In the genomic region with DNA sequence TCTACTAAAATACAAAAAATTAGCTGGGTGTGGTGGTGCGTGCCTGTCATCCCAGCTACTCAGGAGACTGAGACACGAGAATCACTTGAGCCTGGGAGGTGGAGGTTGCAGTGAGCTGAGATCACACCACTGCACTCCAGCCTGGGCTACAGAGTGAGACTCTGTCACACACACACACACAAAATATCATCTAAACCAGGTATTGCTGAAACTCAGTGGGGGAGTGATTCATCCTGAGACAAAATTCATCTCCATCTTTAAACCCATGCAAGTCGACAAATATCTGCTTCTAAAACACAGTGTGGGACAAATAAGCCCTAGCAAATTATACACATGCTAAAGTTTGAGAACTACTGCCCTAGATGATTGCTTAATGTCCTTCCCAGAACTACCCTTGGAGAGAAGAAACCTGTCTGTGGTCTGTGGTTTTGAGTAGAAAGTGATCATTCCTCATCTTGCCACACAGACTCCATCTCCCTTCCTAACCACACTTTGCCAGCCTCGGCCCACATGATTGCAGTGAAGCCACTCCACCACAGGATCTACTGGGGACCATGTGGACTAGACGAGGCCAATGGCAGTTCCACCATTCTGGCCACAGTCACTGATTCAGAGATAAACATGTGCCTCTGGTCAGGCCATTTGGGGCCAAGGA, we compare ENCODE assay signal across 14 cellular contexts.
DNase-seq lines count a peak whose midpoint lies in the region; ATAC-seq, FAIRE-seq and TF ChIP-seq lines count a peak whose summit lies in the region.
"Had no signal": no experiment of that assay in that cellular context is flagged by ENCODE, and none has a peak within 500 bp of the region (broad histone marks: within the 10 kb centered on the region; RNA-seq: fewer than 3 reads in every experiment).

No MANE protein-coding gene starts in this region.

- no peak overlapping the region for H2AFZ ChIP-seq in astrocyte (ENCODE audit: low read depth, low read length)

- no peaks in the 10 kb centered on the region for H3K36me3 ChIP-seq in astrocyte (ENCODE audit: insufficient read depth, low read length)
- H3K36me3 ChIP-seq: adrenal gland, prostate gland had no signal

- H3K4me3 Mint-ChIP-seq in activated naive CD4-positive, alpha-beta T cell treated with anti-CD3 and anti-CD28 coated beads for 36 hours, result no peak overlapping the region
- no peak overlapping the region for H3K4me3 Mint-ChIP-seq in activated naive CD4-positive, alpha-beta T cell treated with anti-CD3 and anti-CD28 coated beads, Interleukin-2, amount 10 ng/mL, durations not matched to agents 7 days and 5 days
- H3K4me3 Mint-ChIP-seq in astrocyte (ENCODE audit: unreplicated experiment) (no peak overlapping the region), Calu3 (ENCODE audit: low read depth, unreplicated experiment) (no peak overlapping the region), mesothelial cell of epicardium (no peak overlapping the region)
- H3K4me3 Mint-ChIP-seq in stimulated activated effector memory CD8-positive, alpha-beta T cell treated with anti-CD3 and anti-CD28 coated beads, Interleukin-12 subunit alpha, Interleukin-12 subunit beta, amount 100 ng/mL, for 72 hours, result no peak overlapping the region

- intact Hi-C loops in activated naive CD4-positive, alpha-beta T cell treated with anti-CD3 and anti-CD28 coated beads for 36 hours (cut with micrococcal nuclease), result loop anchor here (1.0 kb wide), 1 partner anchor 8 kb away; no protein-coding TSS in a partner anchor
- intact Hi-C loops in Calu3 (cut with micrococcal nuclease; ENCODE audit: unreplicated experiment), result no loop called here

- no peaks in the 10 kb centered on the region for H3K79me2 ChIP-seq in astrocyte (ENCODE audit: insufficient read depth, low read length)

- no peak overlapping the region for H3K4me3 ChIP-seq in astrocyte (ENCODE audit: insufficient read depth, low read depth, low read length)
- H3K4me3 ChIP-seq: adrenal gland, lung, prostate gland had no signal

- no peaks in the 10 kb centered on the region for H4K20me1 ChIP-seq in astrocyte (ENCODE audit: insufficient read depth, low read length)

- peaks cover 14% of the 10 kb centered on the region for H3K9me3 Mint-ChIP-seq in activated naive CD4-positive, alpha-beta T cell treated with anti-CD3 and anti-CD28 coated beads for 36 hours
- peaks cover 5% of the 10 kb centered on the region for H3K9me3 Mint-ChIP-seq in activated naive CD4-positive, alpha-beta T cell treated with anti-CD3 and anti-CD28 coated beads, Interleukin-2, amount 10 ng/mL, durations not matched to agents 7 days and 5 days
- H3K9me3 Mint-ChIP-seq in astrocyte (ENCODE audit: unreplicated experiment) (peaks cover 11% of the 10 kb centered on the region), Calu3 (ENCODE audit: low read depth, unreplicated experiment) (peaks cover 3% of the 10 kb centered on the region), mesothelial cell of epicardium (peaks cover 12% of the 10 kb centered on the region)
- H3K9me3 Mint-ChIP-seq in stimulated activated effector memory CD8-positive, alpha-beta T cell treated with anti-CD3 and anti-CD28 coated beads, Interleukin-12 subunit alpha, Interleukin-12 subunit beta, amount 100 ng/mL, for 72 hours, result peaks cover 2% of the 10 kb centered on the region

- BruUV-seq in Calu3 (replicated peaks; lab: Mats Ljungman, UMichigan), result no TSS peak

- H3K27ac ChIP-seq in astrocyte (ENCODE audit: low read depth, low read length), result no peak overlapping the region
- H3K27ac ChIP-seq: adrenal gland, prostate gland had no signal

- peaks cover 72% of the 10 kb centered on the region for H3K4me1 Mint-ChIP-seq in activated naive CD4-positive, alpha-beta T cell treated with anti-CD3 and anti-CD28 coated beads for 36 hours (ENCODE audit: low read depth)
- H3K4me1 Mint-ChIP-seq in activated naive CD4-positive, alpha-beta T cell treated with anti-CD3 and anti-CD28 coated beads, Interleukin-2, amount 10 ng/mL, durations not matched to agents 7 days and 5 days, result peaks cover 20% of the 10 kb centered on the region
- H3K4me1 Mint-ChIP-seq in astrocyte (ENCODE audit: low read depth, unreplicated experiment) (no peaks in the 10 kb centered on the region), Calu3 (ENCODE audit: low read depth, unreplicated experiment) (no peaks in the 10 kb centered on the region), mesothelial cell of epicardium (peaks cover 2% of the 10 kb centered on the region)
- H3K4me1 Mint-ChIP-seq in stimulated activated effector memory CD8-positive, alpha-beta T cell treated with anti-CD3 and anti-CD28 coated beads, Interleukin-12 subunit alpha, Interleukin-12 subunit beta, amount 100 ng/mL, for 72 hours, result peaks cover 51% of the 10 kb centered on the region

- no peak for TF ChIP-seq CTCF in astrocyte (IDR thresholded peaks at IDR 0.05; ENCODE audit: insufficient read depth, low read depth, low read length)
- no peak for TF ChIP-seq CTCF in Calu3 (IDR thresholded peaks at IDR 0.05; ENCODE audit: unreplicated experiment)
- no peak for TF ChIP-seq CTCF in mesothelial cell of epicardium (IDR thresholded peaks at IDR 0.05; ENCODE audit: unreplicated experiment)

- H3K36me3 Mint-ChIP-seq in activated naive CD4-positive, alpha-beta T cell treated with anti-CD3 and anti-CD28 coated beads for 36 hours (ENCODE audit: low read depth), result peaks cover 46% of the 10 kb centered on the region
- H3K36me3 Mint-ChIP-seq in activated naive CD4-positive, alpha-beta T cell treated with anti-CD3 and anti-CD28 coated beads, Interleukin-2, amount 10 ng/mL, durations not matched to agents 7 days and 5 days, result peaks cover 52% of the 10 kb centered on the region
- H3K36me3 Mint-ChIP-seq in astrocyte (ENCODE audit: low read depth, unreplicated experiment) (no peaks in the 10 kb centered on the region), Calu3 (ENCODE audit: insufficient read depth, unreplicated experiment) (no peaks in the 10 kb centered on the region), mesothelial cell of epicardium (peaks cover 3% of the 10 kb centered on the region)
- peaks cover 31% of the 10 kb centered on the region for H3K36me3 Mint-ChIP-seq in stimulated activated effector memory CD8-positive, alpha-beta T cell treated with anti-CD3 and anti-CD28 coated beads, Interleukin-12 subunit alpha, Interleukin-12 subunit beta, amount 100 ng/mL, for 72 hours

- H3K9ac ChIP-seq in astrocyte (ENCODE audit: low read length), result no peak overlapping the region

- H3K27me3 Mint-ChIP-seq in activated naive CD4-positive, alpha-beta T cell treated with anti-CD3 and anti-CD28 coated beads for 36 hours (ENCODE audit: low read depth), result no peaks in the 10 kb centered on the region
- no peaks in the 10 kb centered on the region for H3K27me3 Mint-ChIP-seq in activated naive CD4-positive, alpha-beta T cell treated with anti-CD3 and anti-CD28 coated beads, Interleukin-2, amount 10 ng/mL, durations not matched to agents 7 days and 5 days
- no peaks in the 10 kb centered on the region for H3K27me3 Mint-ChIP-seq in astrocyte (ENCODE audit: low read depth, unreplicated experiment)
- peaks cover 17% of the 10 kb centered on the region for H3K27me3 Mint-ChIP-seq in Calu3 (ENCODE audit: unreplicated experiment)
- H3K27me3 Mint-ChIP-seq in mesothelial cell of epicardium (ENCODE audit: low read depth), result no peaks in the 10 kb centered on the region

- ATAC-seq in stimulated activated effector memory CD8-positive, alpha-beta T cell treated with anti-CD3 and anti-CD28 coated beads, Interleukin-12 subunit alpha, Interleukin-12 subunit beta, amount 100 ng/mL, for 72 hours, result peak; percentile 89

- CTCF ChIA-PET in activated naive CD4-positive, alpha-beta T cell treated with anti-CD3 and anti-CD28 coated beads for 36 hours (lab: Charles Lee), result interaction anchor here (1.1 to 1.6 kb wide), 3 partner anchors 12 to 117 kb away, joined by 3 to 6 read pairs (median 3); no protein-coding TSS in a partner anchor
- CTCF ChIA-PET in activated naive CD4-positive, alpha-beta T cell treated with anti-CD3 and anti-CD28 coated beads, Interleukin-2, amount 10 ng/mL, durations not matched to agents 7 days and 5 days (lab: Charles Lee), result no interaction called here
- CTCF ChIA-PET in Calu3 (lab: Charles Lee), result interaction anchor here (0.9 kb wide), 1 partner anchor 11 kb away, joined by 4 read pairs; no protein-coding TSS in a partner anchor

- H3K4me2 ChIP-seq in astrocyte (ENCODE audit: low read length), result no peak overlapping the region

- H3K4me1 ChIP-seq in astrocyte (ENCODE audit: insufficient read depth, low read length), result peaks cover 3% of the 10 kb centered on the region
- H3K4me1 ChIP-seq: adrenal gland, prostate gland had no signal

- DNase-seq in activated naive CD4-positive, alpha-beta T cell treated with anti-CD3 and anti-CD28 coated beads for 36 hours, result peak; percentile 46
- DNase-seq in activated naive CD4-positive, alpha-beta T cell treated with anti-CD3 and anti-CD28 coated beads, Interleukin-2, amount 10 ng/mL, durations not matched to agents 7 days and 5 days, result no peak
- DNase-seq in NOMO-1 treated with DMSO at 0.1 percent for 48 hours (lab: John Stamatoyannopoulos, UW; ENCODE audit: unreplicated experiment) (peak; percentile 89), astrocyte (ENCODE audit: low read depth) (peak; percentile 5), NCI-H446 treated with DMSO at 0.1 percent for 48 hours (lab: John Stamatoyannopoulos, UW) (no peak), Calu3 (no peak), mesothelial cell of epicardium (ENCODE audit: low spot score in 2 of 2, unreplicated experiment in 2 of 2) (no peak)
- DNase-seq in stimulated activated effector memory CD8-positive, alpha-beta T cell treated with anti-CD3 and anti-CD28 coated beads, Interleukin-12 subunit alpha, Interleukin-12 subunit beta, amount 100 ng/mL, for 72 hours (ENCODE audit: low spot score in 2 of 2), result no peak
- DNase-seq: NCI-H2107, RPMI8226 had no signal

- H3K27ac Mint-ChIP-seq in activated naive CD4-positive, alpha-beta T cell treated with anti-CD3 and anti-CD28 coated beads for 36 hours, result no peak overlapping the region
- H3K27ac Mint-ChIP-seq in activated naive CD4-positive, alpha-beta T cell treated with anti-CD3 and anti-CD28 coated beads, Interleukin-2, amount 10 ng/mL, durations not matched to agents 7 days and 5 days, result no peak overlapping the region
- H3K27ac Mint-ChIP-seq in astrocyte (ENCODE audit: unreplicated experiment) (peak overlapping the region; percentile 70), Calu3 (ENCODE audit: unreplicated experiment) (no peak overlapping the region), mesothelial cell of epicardium (no peak overlapping the region)
- H3K27ac Mint-ChIP-seq in stimulated activated effector memory CD8-positive, alpha-beta T cell treated with anti-CD3 and anti-CD28 coated beads, Interleukin-12 subunit alpha, Interleukin-12 subunit beta, amount 100 ng/mL, for 72 hours, result no peak overlapping the region

- no peaks in the 10 kb centered on the region for H3K27me3 ChIP-seq in astrocyte (ENCODE audit: insufficient read depth, low read length)
- H3K27me3 ChIP-seq: adrenal gland had no signal

- FAIRE-seq in astrocyte (lab: Jason Lieb, UNC), result no peak
- FAIRE-seq: H54 had no signal

- no peaks in the 10 kb centered on the region for H3K9me3 ChIP-seq in astrocyte (ENCODE audit: insufficient read depth, low read depth, low read length)
- H3K9me3 ChIP-seq: adrenal gland, prostate gland had no signal

Comparison
In these comparisons a context has a peak if more than half of its experiments do, and no peak if none do; other contexts are left out.
1. DNase-seq: peak in activated naive CD4-positive, alpha-beta T cell treated with anti-CD3 and anti-CD28 coated beads for 36 hours (single experiment), NOMO-1 treated with DMSO at 0.1 percent for 48 hours (single experiment) and astrocyte (single experiment); none in activated naive CD4-positive, alpha-beta T cell treated with anti-CD3 and anti-CD28 coated beads, Interleukin-2, amount 10 ng/mL, durations not matched to agents 7 days and 5 days (single experiment), stimulated activated effector memory CD8-positive, alpha-beta T cell treated with anti-CD3 and anti-CD28 coated beads, Interleukin-12 subunit alpha, Interleukin-12 subunit beta, amount 100 ng/mL, for 72 hours (0 of 2), NCI-H446 treated with DMSO at 0.1 percent for 48 hours (single experiment), Calu3 (single experiment) and mesothelial cell of epicardium (0 of 2).